Comparison of ENCODE assay signal across 33 cellular contexts in genomic region chr3:68049781-68050180, GRCh38.
"Had no signal": no experiment of that assay in that cellular context is flagged by ENCODE, and none has a peak within 500 bp of the region (broad histone marks: within the 10 kb centered on the region; RNA-seq: fewer than 3 reads in every experiment).

No MANE protein-coding gene starts in this region.

- H3K4me3 ChIP-seq: MG63 had no signal

- H3K36me3 ChIP-seq: MG63 had no signal

- DNase-seq: Karpas-422, Kasumi-1, MG63, MM.1S, MV-4-11, NCI-H1048, NCI-H1092, NCI-H1092 treated with DMSO at 0.1 percent for 48 hours, NCI-H1105, NCI-H1105 treated with DMSO at 0.1 percent for 48 hours, NCI-H1417, NCI-H1417 treated with DMSO at 0.1 percent for 48 hours, NCI-H1436, NCI-H1436 treated with DMSO at 0.1 percent for 48 hours, NCI-H146, NCI-H1694, NCI-H1694 treated with DMSO at 0.1 percent for 48 hours, NCI-H187, NCI-H187 treated with DMSO at 0.1 percent for 48 hours, NCI-H1930, NCI-H2029, NCI-H2029 treated with DMSO at 0.1 percent for 48 hours, NCI-H2081 treated with DMSO at 0.1 percent for 48 hours, NCI-H2107, NCI-H2171, NCI-H2171 treated with DMSO at 0.1 percent for 48 hours, NCI-H2227 treated with DMSO at 0.1 percent for 48 hours, NCI-H226, NCI-H345, NCI-H446, NCI-H446 treated with DMSO at 0.1 percent for 48 hours, NCI-H510A, NCI-H510A treated with DMSO at 0.1 percent for 48 hours had no signal

- H3K9me3 ChIP-seq: MG63 had no signal

- H3K27me3 ChIP-seq: MG63 had no signal
